ENCODE assay signal across 9 cellular contexts in the genomic region with DNA sequence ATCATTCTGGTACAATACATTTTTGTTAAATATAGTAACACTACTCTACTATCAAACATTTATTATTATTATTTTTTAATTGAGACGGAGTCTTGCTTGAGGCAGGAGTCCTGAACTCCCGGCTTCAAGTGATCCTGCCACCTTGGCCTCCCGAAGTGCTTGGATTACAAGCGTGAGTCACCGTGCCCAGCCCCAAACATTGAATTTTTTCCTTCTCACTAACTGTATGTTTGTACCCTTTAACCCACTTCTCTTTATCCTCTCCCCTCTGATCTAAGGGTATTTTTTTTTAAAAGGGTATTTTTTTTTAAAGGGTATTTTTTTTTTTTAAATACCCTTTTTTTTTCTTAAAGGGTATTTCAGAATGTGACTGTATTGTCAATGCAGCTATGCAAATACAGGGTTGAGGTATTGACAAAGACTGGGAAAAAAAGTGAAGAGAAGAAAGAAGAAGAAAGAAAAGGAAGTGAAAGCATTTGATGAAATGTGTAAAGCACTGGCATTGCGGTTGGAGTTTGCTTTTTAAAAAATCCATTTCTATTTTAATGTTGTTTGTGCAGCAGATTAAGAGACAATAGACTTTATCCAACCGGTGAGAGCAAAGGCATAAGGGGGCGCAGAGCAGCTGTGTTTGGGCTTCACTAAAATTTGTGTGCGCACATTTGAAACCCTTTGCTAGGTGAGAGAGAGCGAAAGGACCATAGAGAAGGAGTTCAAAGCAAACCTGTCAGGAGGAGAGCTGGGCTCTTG. TPM values are rescaled to one million over a fixed set of nuclear protein-coding genes. Genes with fewer than 3 reads are reported as not detected.
DNase-seq lines count a peak whose midpoint lies in the region; ATAC-seq and TF ChIP-seq lines count a peak whose summit lies in the region.
"Had no signal": no experiment of that assay in that cellular context is flagged by ENCODE, and none has a peak within 500 bp of the region (broad histone marks: within the 10 kb centered on the region; RNA-seq: fewer than 3 reads in every experiment).

No MANE protein-coding gene starts in this region.

- no peak overlapping the region for H3K27ac Mint-ChIP-seq in mesothelial cell of epicardium

- no peak for TF ChIP-seq CTCF in mesothelial cell of epicardium (IDR thresholded peaks at IDR 0.05; ENCODE audit: unreplicated experiment)

- no peaks in the 10 kb centered on the region for H3K4me1 Mint-ChIP-seq in mesothelial cell of epicardium

- no peak overlapping the region for H3K4me3 Mint-ChIP-seq in mesothelial cell of epicardium

- H3K27me3 Mint-ChIP-seq in mesothelial cell of epicardium (ENCODE audit: low read depth), result no peaks in the 10 kb centered on the region

- ATAC-seq in GM21381 (IDR thresholded peaks at IDR 0.05; ENCODE audit: unreplicated experiment) (peak; percentile 85), HG03469 (IDR thresholded peaks at IDR 0.05; ENCODE audit: unreplicated experiment) (peak; percentile 71), left ventricle myocardium superior (no peak)

- intact Hi-C loops in left ventricle myocardium superior (cut with micrococcal nuclease), result no loop called here

- peak; percentile 80 for DNase-seq in Daoy (ENCODE audit: low read depth)
- DNase-seq in amniotic epithelial cell (ENCODE audit: low read depth), result peak; percentile 6
- DNase-seq in left ventricle myocardium superior, result no peak
- DNase-seq in glomerular visceral epithelial cell (ENCODE audit: extremely low spot score), result no peak
- no peak for DNase-seq in iPS-NIHi11 (ENCODE audit: low spot score)
- DNase-seq in mesothelial cell of epicardium (ENCODE audit: low spot score in 2 of 2, unreplicated experiment in 2 of 2), result no peak
- DNase-seq: transverse colon had no signal

- H3K9me3 Mint-ChIP-seq in mesothelial cell of epicardium, result peaks cover 9% of the 10 kb centered on the region

- peaks cover 8% of the 10 kb centered on the region for H3K36me3 Mint-ChIP-seq in mesothelial cell of epicardium

RNA-seq across cellular contexts. Expression of a gene that starts 42.3 kb away (rescaled TPM):
- 0.83 and 3.8 TPM in 2 replicates for total RNA-seq in Daoy (2014; rRNA removed; shearing (Covaris generic))
- total RNA-seq in left ventricle myocardium superior (0.64 TPM), mesothelial cell of epicardium (7.4 to 8.6 TPM (median 7.5 TPM) in 3 replicates)

Comparison
In these comparisons a context has a peak if more than half of its experiments do, and no peak if none do; other contexts are left out.
1. DNase-seq: peak in Daoy (single experiment) and amniotic epithelial cell (single experiment); none in left ventricle myocardium superior (single experiment), glomerular visceral epithelial cell (single experiment), iPS-NIHi11 (single experiment) and mesothelial cell of epicardium (0 of 2).